Comparison of ENCODE assay signal across 8 cellular contexts in the genomic region with DNA sequence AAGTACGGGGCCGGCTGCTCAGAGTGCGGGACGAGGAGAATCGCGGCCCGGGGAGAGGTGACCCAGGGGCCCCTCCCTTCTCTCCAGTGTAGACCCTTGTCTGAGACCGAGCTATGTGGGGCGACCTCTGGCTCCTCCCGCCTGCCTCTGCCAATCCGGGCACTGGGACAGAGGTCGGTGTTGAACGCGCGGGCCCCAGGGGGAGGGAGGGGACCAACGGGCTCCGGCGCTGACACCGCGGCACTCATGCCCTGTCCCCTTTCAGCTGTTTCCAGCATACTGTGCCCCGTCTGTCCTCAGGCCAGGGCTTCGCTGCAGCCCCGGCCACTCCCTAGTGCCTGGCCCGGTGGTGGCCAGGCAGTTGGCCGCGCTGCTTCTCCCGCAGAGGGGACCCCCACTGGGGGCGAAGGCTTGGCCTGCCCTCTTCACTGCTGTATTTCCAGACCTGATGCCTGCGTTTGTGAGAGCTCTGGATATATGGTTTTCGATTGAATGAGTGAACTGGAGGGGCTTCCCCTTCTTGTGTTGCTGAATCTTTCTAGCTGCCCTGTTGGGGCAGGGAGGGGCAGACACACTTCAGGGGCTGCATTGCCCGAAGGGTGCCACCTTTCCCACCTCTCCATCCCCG. TPM values are rescaled to one million over a fixed set of nuclear protein-coding genes. Genes with fewer than 3 reads are reported as not detected.
DNase-seq lines count a peak whose midpoint lies in the region; ATAC-seq and TF ChIP-seq lines count a peak whose summit lies in the region.

No MANE protein-coding gene starts in this region.

- peaks cover 58 to 62% of the 10 kb centered on the region in 2 donors for H3K36me3 Mint-ChIP-seq in activated naive CD4-positive, alpha-beta T cell treated with anti-CD3 and anti-CD28 coated beads, Interleukin-2, amount 50 U/mL, for 72 hours

- ATAC-seq in HG03025 (IDR thresholded peaks at IDR 0.05; ENCODE audit: low FRiP score, unreplicated experiment): peak; percentile 23
- ATAC-seq in Panc1: peak; percentile 62
- ATAC-seq in activated naive CD4-positive, alpha-beta T cell treated with anti-CD3 and anti-CD28 coated beads, Interleukin-2, amount 50 U/mL, for 72 hours: peak; percentile 50 to 54

- in situ Hi-C loops in Panc1 (cut with HindIII; ENCODE audit: low pct_unique_long_range_greater_than_20kb, low sequenced_read_pairs): no loop called here

- TF ChIP-seq CTCF in Panc1 (IDR thresholded peaks at IDR 0.05) (no peak), cardiac muscle cell (IDR thresholded peaks at IDR 0.05; ENCODE audit: low read depth, low read length) (no peak)

- no TSS peak for BruUV-seq in Panc1 (replicated peaks; lab: Mats Ljungman, UMichigan)

- no peaks in the 10 kb centered on the region for H3K27me3 ChIP-seq in Panc1 (ENCODE audit: control insufficient read depth, insufficient read depth, low read length)
- H3K27me3 ChIP-seq in cardiac muscle cell: no peaks in the 10 kb centered on the region

- DNase-seq in activated effector memory CD4-positive, alpha-beta T cell treated with anti-CD3 and anti-CD28 coated beads, Interleukin-2, amount 50 U/mL, for 16 hours: peak; percentile 81
- DNase-seq in activated effector memory CD4-positive, alpha-beta T cell treated with Interleukin-2 at 50 U/mL for 16 hours: no peak
- DNase-seq in Panc1 (ENCODE audit: low read depth, low spot score): no peak
- peak in 1 of 2 donors; percentile 56 for DNase-seq in activated naive CD4-positive, alpha-beta T cell treated with anti-CD3 and anti-CD28 coated beads, Interleukin-2, amount 50 U/mL, for 72 hours (ENCODE audit: low spot score in 2 of 2)
- DNase-seq in cardiac muscle cell (ENCODE audit: low read depth in 1 of 2, low spot score in 1 of 2): peak; percentile 19 to 81
- DNase-seq in pons (ENCODE audit: low spot score): peak; percentile 60
- DNase-seq in DMS153 (lab: John Stamatoyannopoulos, UW): no peak

- H3K9me3 Mint-ChIP-seq in activated naive CD4-positive, alpha-beta T cell treated with anti-CD3 and anti-CD28 coated beads, Interleukin-2, amount 50 U/mL, for 72 hours: no peaks in the 10 kb centered on the region

- H3K4me3 ChIP-seq in Panc1 (ENCODE audit: low read depth in 2 of 2, low read length in 2 of 2) (peak overlapping the region; percentile 98 to 99), cardiac muscle cell (peak overlapping the region; percentile 69)

- H3K27ac Mint-ChIP-seq in activated naive CD4-positive, alpha-beta T cell treated with anti-CD3 and anti-CD28 coated beads, Interleukin-2, amount 50 U/mL, for 72 hours: peak overlapping the region; percentile 96 to 100

- H3K9me3 ChIP-seq in Panc1 (ENCODE audit: control insufficient read depth, insufficient read depth, low read depth, low read length) (no peaks in the 10 kb centered on the region), cardiac muscle cell (ENCODE audit: low read depth) (no peaks in the 10 kb centered on the region)

- H3K36me3 ChIP-seq in Panc1 (ENCODE audit: control insufficient read depth, insufficient read depth, low read length): peaks cover 35% of the 10 kb centered on the region
- peaks cover 26% of the 10 kb centered on the region for H3K36me3 ChIP-seq in cardiac muscle cell

- CTCF ChIA-PET in Panc1 (lab: Charles Lee): no interaction called here

- H3K27ac ChIP-seq in Panc1 (ENCODE audit: low read length) (peak overlapping the region; percentile 98), cardiac muscle cell (peak overlapping the region; percentile 61)

- H3K4me1 ChIP-seq in Panc1 (ENCODE audit: control insufficient read depth, insufficient read depth, low read length) (peaks cover 19% of the 10 kb centered on the region), cardiac muscle cell (ENCODE audit: low read depth) (peaks cover 5% of the 10 kb centered on the region)

- POLR2A ChIA-PET in Panc1 (lab: Charles Lee): interaction anchor here (0.5 kb wide), 1 partner anchor 130 kb away, joined by 3 read pairs; no protein-coding TSS in a partner anchor

- intact Hi-C loops in Panc1 (cut with micrococcal nuclease; ENCODE audit: unreplicated experiment): no loop called here

RNA-seq across cellular contexts. Expression of a gene that starts 0.8 kb away (rescaled TPM):
- total RNA-seq in Panc1 (2021; ENCODE audit: unreplicated experiment): 253 TPM
- 316 TPM for polyA plus RNA-seq in Panc1 (2012; ENCODE audit: insufficient read length)
- 100 to 1,000 TPM in 1 of 2 donors, 10 to 100 TPM in 1; 90.8 to 131 TPM for total RNA-seq in activated naive CD4-positive, alpha-beta T cell treated with anti-CD3 and anti-CD28 coated beads, Interleukin-2, amount 50 U/mL, for 72 hours
- 158 and 205 TPM in 2 replicates for total RNA-seq in cardiac muscle cell
- 297 and 350 TPM in 2 replicates for polyA plus RNA-seq in cardiac muscle cell

RNA-seq across cellular contexts. Expression of a gene that starts 1.0 kb away (rescaled TPM):
- total RNA-seq in Panc1 (2021; ENCODE audit: unreplicated experiment) (22.7 TPM), cardiac muscle cell (8.3 and 9.5 TPM in 2 replicates)
- 9.7 TPM for polyA plus RNA-seq in Panc1 (2012; ENCODE audit: insufficient read length)
- 10 to 100 TPM in 1 of 2 donors, 1 to 10 TPM in 1; 6.1 to 31.6 TPM for total RNA-seq in activated naive CD4-positive, alpha-beta T cell treated with anti-CD3 and anti-CD28 coated beads, Interleukin-2, amount 50 U/mL, for 72 hours
- 17.0 and 17.6 TPM in 2 replicates for polyA plus RNA-seq in cardiac muscle cell

Comparison
In these comparisons a context has a peak if more than half of its experiments do, and no peak if none do; other contexts are left out.
1. DNase-seq: peak in activated effector memory CD4-positive, alpha-beta T cell treated with anti-CD3 and anti-CD28 coated beads, Interleukin-2, amount 50 U/mL, for 16 hours (single experiment), cardiac muscle cell (2 of 2) and pons (single experiment); none in activated effector memory CD4-positive, alpha-beta T cell treated with Interleukin-2 at 50 U/mL for 16 hours (single experiment), Panc1 (single experiment) and DMS153 (single experiment).
2. Peak in every context shown above with its lines, with median percentiles within 50 percentile points of each other: ATAC-seq.